16 cellular contexts compared by ENCODE assay signal in the genomic region with DNA sequence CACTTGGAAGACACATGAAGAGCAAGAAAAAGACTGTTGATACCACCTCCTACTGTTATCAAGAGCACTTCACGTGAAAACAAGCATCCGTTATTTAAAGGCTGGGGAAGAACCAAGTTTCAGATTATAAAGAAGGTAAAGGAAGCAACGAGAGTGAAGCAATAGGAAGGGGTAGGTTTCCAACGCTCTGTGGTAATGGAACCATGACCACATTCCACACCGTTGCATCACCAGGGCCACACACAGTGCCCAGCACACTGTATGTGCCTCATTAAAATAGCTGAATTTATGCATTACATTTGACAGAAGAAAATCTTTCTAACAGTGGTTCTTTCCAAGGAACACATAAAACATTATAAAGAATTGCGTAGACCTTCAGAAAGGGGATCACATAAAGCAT.
DNase-seq lines count a peak whose midpoint lies in the region; ATAC-seq, FAIRE-seq and TF ChIP-seq lines count a peak whose summit lies in the region.
"Had no signal": no experiment of that assay in that cellular context is flagged by ENCODE, and none has a peak within 500 bp of the region (broad histone marks: within the 10 kb centered on the region; RNA-seq: fewer than 3 reads in every experiment).

No MANE protein-coding gene starts in this region.

- peak; percentile 3 for DNase-seq in AG08396 (ENCODE audit: low spot score)
- peak; percentile 39 for DNase-seq in HS-5 (ENCODE audit: low read depth)
- peak; percentile 74 for DNase-seq in RPMI7951 (ENCODE audit: low read depth)
- peak; percentile 4 for DNase-seq in epithelial cell of esophagus (ENCODE audit: low read depth)
- no peak for DNase-seq in activated CD4-positive, alpha-beta T cell treated with anti-CD3 and anti-CD28 coated beads, Interleukin-2, amount 50 U/mL, for 48 hours
- no peak for DNase-seq in H54 (ENCODE audit: insufficient read length, low spot score)
- no peak for DNase-seq in activated CD8-positive, alpha-beta memory T cell treated with anti-CD3 and anti-CD28 coated beads, Interleukin-2, amount 10 ng/mL, durations not matched to agents 7 days and 5 days
- DNase-seq: activated gamma-delta T cell treated with Interleukin-2 at 50 U/mL for 16 hours; effector memory CD4-positive, alpha-beta T cell; H9; NCI-H446 treated with DMSO at 0.1 percent for 48 hours; Peyer's patch; psoas muscle; trophoblast cell had no signal

- TF ChIP-seq CTCF in epithelial cell of esophagus (IDR thresholded peaks at IDR 0.05; ENCODE audit: insufficient read depth, low read depth, low read length, missing control alignments): no peak

- no peaks in the 10 kb centered on the region for H3K4me1 Mint-ChIP-seq in activated CD8-positive, alpha-beta memory T cell treated with anti-CD3 and anti-CD28 coated beads, Interleukin-2, amount 10 ng/mL, durations not matched to agents 7 days and 5 days

- no peak for TF ChIP-seq POLR2A in H54 (IDR thresholded peaks at IDR 0.05; ENCODE audit: low read depth, low read length)

- FAIRE-seq in H54 (lab: Jason Lieb, UNC): no peak

- H3K4me3 ChIP-seq in epithelial cell of esophagus (ENCODE audit: low read length): no peak overlapping the region
- H3K4me3 ChIP-seq: Peyer's patch, psoas muscle had no signal

- H3K27ac Mint-ChIP-seq in activated CD8-positive, alpha-beta memory T cell treated with anti-CD3 and anti-CD28 coated beads, Interleukin-2, amount 10 ng/mL, durations not matched to agents 7 days and 5 days: no peak overlapping the region
- H3K27ac Mint-ChIP-seq: B cell, H9 had no signal

- H3K27me3 Mint-ChIP-seq in activated CD8-positive, alpha-beta memory T cell treated with anti-CD3 and anti-CD28 coated beads, Interleukin-2, amount 10 ng/mL, durations not matched to agents 7 days and 5 days: no peaks in the 10 kb centered on the region
- H3K27me3 Mint-ChIP-seq: B cell had no signal

- peaks cover 1% of the 10 kb centered on the region for H3K36me3 Mint-ChIP-seq in activated CD8-positive, alpha-beta memory T cell treated with anti-CD3 and anti-CD28 coated beads, Interleukin-2, amount 10 ng/mL, durations not matched to agents 7 days and 5 days

- H3K9me3 Mint-ChIP-seq in activated CD8-positive, alpha-beta memory T cell treated with anti-CD3 and anti-CD28 coated beads, Interleukin-2, amount 10 ng/mL, durations not matched to agents 7 days and 5 days (ENCODE audit: low read depth): peaks cover 3% of the 10 kb centered on the region

- H3K4me3 Mint-ChIP-seq in activated CD8-positive, alpha-beta memory T cell treated with anti-CD3 and anti-CD28 coated beads, Interleukin-2, amount 10 ng/mL, durations not matched to agents 7 days and 5 days: no peak overlapping the region
- H3K4me3 Mint-ChIP-seq: B cell, H9 had no signal

- no peak for ATAC-seq in activated CD8-positive, alpha-beta memory T cell treated with anti-CD3 and anti-CD28 coated beads, Interleukin-2, amount 10 ng/mL, durations not matched to agents 7 days and 5 days
- no peak for ATAC-seq in GM19397 (IDR thresholded peaks at IDR 0.05; ENCODE audit: unreplicated experiment)
- ATAC-seq: psoas muscle had no signal

- CTCF ChIA-PET in activated CD8-positive, alpha-beta memory T cell treated with anti-CD3 and anti-CD28 coated beads, Interleukin-2, amount 10 ng/mL, durations not matched to agents 7 days and 5 days (lab: Charles Lee): no interaction called here

Comparison
In these comparisons a context has a peak if more than half of its experiments do, and no peak if none do; other contexts are left out.
1. DNase-seq: peak in AG08396 (single experiment), HS-5 (single experiment), RPMI7951 (single experiment) and epithelial cell of esophagus (single experiment); none in activated CD4-positive, alpha-beta T cell treated with anti-CD3 and anti-CD28 coated beads, Interleukin-2, amount 50 U/mL, for 48 hours (0 of 2), H54 (single experiment) and activated CD8-positive, alpha-beta memory T cell treated with anti-CD3 and anti-CD28 coated beads, Interleukin-2, amount 10 ng/mL, durations not matched to agents 7 days and 5 days (single experiment).